In the genomic region with DNA sequence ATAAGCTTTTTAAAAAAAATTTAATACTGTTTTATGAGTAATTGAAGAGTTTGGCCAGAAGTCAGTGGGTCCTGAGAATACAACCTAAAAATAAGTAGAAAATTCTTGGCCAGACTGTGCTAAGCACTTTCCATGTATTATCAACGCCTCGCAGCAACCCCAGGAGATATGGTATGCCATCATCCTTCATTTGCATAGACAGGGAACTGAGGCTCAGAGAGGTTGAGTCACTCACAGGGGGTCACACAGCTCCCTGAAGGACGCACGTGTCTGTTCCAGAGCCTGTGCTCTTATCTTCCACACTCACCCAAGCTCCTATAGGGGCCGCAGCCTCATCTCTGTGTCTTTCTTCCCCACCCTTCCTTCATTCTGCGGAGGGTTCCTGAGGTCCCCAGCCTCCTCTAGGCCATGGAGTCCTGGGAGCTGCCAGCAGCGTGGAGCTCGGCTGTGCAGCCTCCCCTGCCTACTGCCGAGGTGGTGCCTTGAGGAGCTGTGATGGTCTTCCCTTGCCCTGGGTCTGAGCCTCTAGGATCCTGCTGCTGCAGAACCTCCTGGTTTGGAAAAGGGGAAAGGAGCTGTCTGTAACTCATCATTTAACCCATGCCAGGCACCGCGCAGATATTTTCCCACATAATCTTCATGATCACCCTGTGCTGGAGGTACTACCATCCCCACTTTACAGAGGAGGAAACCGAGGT, we compare ENCODE assay signal across 16 cellular contexts. TPM values are rescaled to one million over a fixed set of nuclear protein-coding genes. Genes with fewer than 3 reads are reported as not detected.
DNase-seq lines count a peak whose midpoint lies in the region; FAIRE-seq and TF ChIP-seq lines count a peak whose summit lies in the region.
"Had no signal": no experiment of that assay in that cellular context is flagged by ENCODE, and none has a peak within 500 bp of the region (broad histone marks: within the 10 kb centered on the region; RNA-seq: fewer than 3 reads in every experiment).

No MANE protein-coding gene starts in this region.

- no peaks in the 10 kb centered on the region for H4K20me1 ChIP-seq in BLaER1

- H3K27ac ChIP-seq in BLaER1 (peak overlapping the region; percentile 8; the same call in 1 of the 2 replicates), SJCRH30 (peak overlapping the region; percentile 81), esophagus squamous epithelium (peak overlapping the region; percentile 22 to 87 (median 86))
- H3K27ac ChIP-seq: C4-2B, epithelial cell of prostate had no signal

- peaks cover 69% of the 10 kb centered on the region for H3K4me1 Mint-ChIP-seq in progenitor cell of endocrine pancreas (ENCODE audit: low read depth)
- peaks cover 51% of the 10 kb centered on the region for H3K4me1 Mint-ChIP-seq in activated CD4-positive, alpha-beta memory T cell treated with anti-CD3 and anti-CD28 coated beads for 36 hours (ENCODE audit: low read depth)

- POLR2A ChIA-PET in activated CD4-positive, alpha-beta memory T cell treated with anti-CD3 and anti-CD28 coated beads for 36 hours (lab: Charles Lee): interaction anchor here (0.6 kb wide), 1 partner anchor 20 kb away, joined by 3 read pairs; no protein-coding TSS in a partner anchor

- FAIRE-seq in GM12892 (lab: Jason Lieb, UNC): no peak
- FAIRE-seq: small intestine had no signal

- no peaks in the 10 kb centered on the region for H3K9me3 Mint-ChIP-seq in progenitor cell of endocrine pancreas (ENCODE audit: low read depth)
- H3K9me3 Mint-ChIP-seq in activated CD4-positive, alpha-beta memory T cell treated with anti-CD3 and anti-CD28 coated beads for 36 hours: no peaks in the 10 kb centered on the region
- H3K9me3 Mint-ChIP-seq: T-helper 2 cell treated with Interferon-gamma antibody and Interleukin-4, amounts not matched to agents 5 μg/mL and 100 μg/mL, for 36 hours had no signal

- 80 to 87% methylated on average over 7 to 9 of the region's 12 CpGs for WGBS in esophagus squamous epithelium, 2 donors

- H3K27ac Mint-ChIP-seq in progenitor cell of endocrine pancreas: peak overlapping the region; percentile 89
- no peak overlapping the region for H3K27ac Mint-ChIP-seq in activated CD4-positive, alpha-beta memory T cell treated with anti-CD3 and anti-CD28 coated beads for 36 hours
- H3K27ac Mint-ChIP-seq: T-helper 2 cell treated with Interferon-gamma antibody and Interleukin-4, amounts not matched to agents 5 μg/mL and 100 μg/mL, for 36 hours had no signal

- H3K4me3 ChIP-seq in BLaER1: no peak overlapping the region
- H3K4me3 ChIP-seq in SJCRH30: no peak overlapping the region
- H3K4me3 ChIP-seq in esophagus squamous epithelium: no peak overlapping the region

- CTCF ChIA-PET in activated CD4-positive, alpha-beta memory T cell treated with anti-CD3 and anti-CD28 coated beads for 36 hours (lab: Charles Lee): interaction anchor here (1.3 to 1.4 kb wide), 2 partner anchors 48 to 50 kb away, joined by 3 read pairs; no protein-coding TSS in a partner anchor

- H3K36me3 ChIP-seq in BLaER1 (no peaks in the 10 kb centered on the region), SJCRH30 (no peaks in the 10 kb centered on the region), esophagus squamous epithelium (no peaks in the 10 kb centered on the region)

- no peaks in the 10 kb centered on the region for H3K27me3 Mint-ChIP-seq in progenitor cell of endocrine pancreas
- no peaks in the 10 kb centered on the region for H3K27me3 Mint-ChIP-seq in activated CD4-positive, alpha-beta memory T cell treated with anti-CD3 and anti-CD28 coated beads for 36 hours

- H3K4me3 Mint-ChIP-seq in progenitor cell of endocrine pancreas (ENCODE audit: low read depth): no peak overlapping the region
- H3K4me3 Mint-ChIP-seq in activated CD4-positive, alpha-beta memory T cell treated with anti-CD3 and anti-CD28 coated beads for 36 hours: no peak overlapping the region
- H3K4me3 Mint-ChIP-seq: T-helper 2 cell treated with Interferon-gamma antibody and Interleukin-4, amounts not matched to agents 5 μg/mL and 100 μg/mL, for 36 hours had no signal

- intact Hi-C loops in esophagus squamous epithelium (cut with DNase I): no loop called here
- intact Hi-C loops in activated CD4-positive, alpha-beta memory T cell treated with anti-CD3 and anti-CD28 coated beads for 36 hours (cut with micrococcal nuclease): no loop called here

- H3K36me3 Mint-ChIP-seq in progenitor cell of endocrine pancreas (ENCODE audit: insufficient read depth): no peaks in the 10 kb centered on the region
- peaks cover 29% of the 10 kb centered on the region for H3K36me3 Mint-ChIP-seq in activated CD4-positive, alpha-beta memory T cell treated with anti-CD3 and anti-CD28 coated beads for 36 hours

- H3K9me3 ChIP-seq in BLaER1: no peaks in the 10 kb centered on the region
- no peaks in the 10 kb centered on the region for H3K9me3 ChIP-seq in SJCRH30 (replicated peaks)
- no peaks in the 10 kb centered on the region for H3K9me3 ChIP-seq in esophagus squamous epithelium

- TF ChIP-seq POLR2A in esophagus squamous epithelium (IDR thresholded peaks at IDR 0.05) (no peak), GM12892 (IDR thresholded peaks at IDR 0.05; ENCODE audit: low read depth, low read length) (no peak)

- H3K9ac ChIP-seq in BLaER1: no peak overlapping the region

- TF ChIP-seq CTCF in esophagus squamous epithelium (IDR thresholded peaks at IDR 0.05) (no peak), progenitor cell of endocrine pancreas (IDR thresholded peaks at IDR 0.05; ENCODE audit: unreplicated experiment) (no peak)

- H3K4me1 ChIP-seq in BLaER1 (peaks cover 86% of the 10 kb centered on the region), SJCRH30 (peaks cover 73% of the 10 kb centered on the region), esophagus squamous epithelium (peaks cover 31 to 100% (median 82%) of the 10 kb centered on the region in 3 donors)

- H3K27me3 ChIP-seq in BLaER1 (no peaks in the 10 kb centered on the region), SJCRH30 (no peaks in the 10 kb centered on the region), esophagus squamous epithelium (no peaks in the 10 kb centered on the region)

- DNase-seq in SJCRH30 (no peak), esophagus squamous epithelium (lab: John Stamatoyannopoulos, UW) (no peak), progenitor cell of endocrine pancreas (ENCODE audit: low spot score, unreplicated experiment) (no peak), SKM-1 treated with dmso at 0.1 percent for 144 hours (lab: John Stamatoyannopoulos, UW; ENCODE audit: unreplicated experiment) (no peak), NCI-H748 (lab: John Stamatoyannopoulos, UW; ENCODE audit: unreplicated experiment) (no peak), GM12892 (ENCODE audit: insufficient read length) (no peak)
- no peak for DNase-seq in activated CD4-positive, alpha-beta memory T cell treated with anti-CD3 and anti-CD28 coated beads for 36 hours
- DNase-seq: activated CD8-positive, alpha-beta memory T cell treated with anti-CD3 and anti-CD28 coated beads for 24 hours; amygdala; GF-D8; PC-3; small intestine had no signal

- no peak overlapping the region for H3K4me2 ChIP-seq in BLaER1

RNA-seq across cellular contexts. Expression of a gene that starts 30.3 kb away (rescaled TPM):
- total RNA-seq in SJCRH30 (2014; rRNA removed; shearing (Covaris generic)): 73.2 and 74.5 TPM in 2 replicates
- total RNA-seq in esophagus squamous epithelium (10 to 100 TPM; 11.3 to 42.2 (median 24.1) TPM), progenitor cell of endocrine pancreas (200 and 217 TPM in 2 replicates)
- 16.7 TPM for polyA plus RNA-seq in GM12892 (2012; ENCODE audit: missing spikeins)
- total RNA-seq in activated CD4-positive, alpha-beta memory T cell treated with anti-CD3 and anti-CD28 coated beads for 36 hours: 100 to 1,000 TPM; 137 to 144 TPM

Comparison
In these comparisons a context has a peak if more than half of its experiments do, and no peak if none do; other contexts are left out.
1. H3K27ac ChIP-seq: peak in every context shown above with its lines; median percentile 86 in esophagus squamous epithelium; 81 in SJCRH30; 8 in BLaER1.